25 cellular contexts compared by ENCODE assay signal in genomic region chr15:71414778-71415177, GRCh38.
DNase-seq lines count a peak whose midpoint lies in the region; ATAC-seq and TF ChIP-seq lines count a peak whose summit lies in the region.
"Had no signal": no experiment of that assay in that cellular context is flagged by ENCODE, and none has a peak within 500 bp of the region (broad histone marks: within the 10 kb centered on the region; RNA-seq: fewer than 3 reads in every experiment).

No MANE protein-coding gene starts in this region.

- peak; percentile 86 to 95 (median 89) for ATAC-seq in right lobe of liver
- ATAC-seq in HG02678 (IDR thresholded peaks at IDR 0.05; ENCODE audit: unreplicated experiment) = no peak
- no peak for ATAC-seq in HG02642 (IDR thresholded peaks at IDR 0.05; ENCODE audit: poor library complexity, unreplicated experiment)
- ATAC-seq: activated T-cell treated with anti-CD3 and anti-CD28 coated beads, Interleukin-2, amount 50 U/mL, for 4 hours; naive thymus-derived CD8-positive, alpha-beta T cell; upper lobe of right lung had no signal

- no peaks in the 10 kb centered on the region for H3K9me3 ChIP-seq in right lobe of liver
- H3K9me3 ChIP-seq in tibial artery = no peaks in the 10 kb centered on the region
- H3K9me3 ChIP-seq: SJSA1, upper lobe of right lung had no signal

- DNase-seq in NCI-H526 treated with DMSO at 0.1 percent for 48 hours (lab: John Stamatoyannopoulos, UW) (peak; percentile 69), coronary artery (ENCODE audit: low spot score) (no peak), right lobe of liver (no peak), tibial artery (no peak)
- no peak for DNase-seq in NK-92 treated with Interleukin-12 subunit alpha and Interleukin-12 subunit beta, amount 100 ng/mL, for 24 hours (lab: John Stamatoyannopoulos, UW)
- DNase-seq: activated B cell treated with CpG ODN at 0.5 μM for 24 hours; activated CD4-positive, alpha-beta T cell treated with anti-CD3 and anti-CD28 coated beads, Interleukin-2, amount 50 U/mL, for 1 hour; activated T-cell treated with anti-CD3 and anti-CD28 coated beads, Interleukin-2, amount 50 U/mL, for 4 hours; CD4-positive, CD25-positive, alpha-beta regulatory T cell; DND-41; effector CD4-positive, alpha-beta T cell; HCEC 1CT; IMR-90; naive thymus-derived CD8-positive, alpha-beta T cell; NCI-H1092; NCI-H187; NCI-H2171 treated with DMSO at 0.1 percent for 48 hours; NCI-H69; stimulated activated CD4-positive, alpha-beta T cell treated with anti-CD3 and anti-CD28 coated beads, Interleukin-1b, Interleukin-23, amount 100 ng/mL, for 48 hours; upper lobe of right lung had no signal

- H3K4me1 ChIP-seq in right lobe of liver (peaks cover 0 to 27% (median 9%) of the 10 kb centered on the region in 4 donors), tibial artery (peaks cover 0 to 45% (median 16%) of the 10 kb centered on the region in 4 donors)

- H3K4me3 ChIP-seq in coronary artery (no peak overlapping the region), right lobe of liver (no peak overlapping the region), tibial artery (no peak overlapping the region)
- H3K4me3 ChIP-seq: SJSA1, smooth muscle cell, upper lobe of right lung had no signal

- intact Hi-C loops in right lobe of liver (cut with DNase I) = no loop called here
- intact Hi-C loops in tibial artery (cut with DNase I; ENCODE audit: low total_unique reads) = no loop called here

- no peaks in the 10 kb centered on the region for H3K36me3 ChIP-seq in right lobe of liver
- H3K36me3 ChIP-seq in tibial artery = no peaks in the 10 kb centered on the region
- H3K36me3 ChIP-seq: SJSA1, upper lobe of right lung had no signal

- no peak for TF ChIP-seq CTCF in coronary artery (IDR thresholded peaks at IDR 0.05)
- TF ChIP-seq CTCF in right lobe of liver (IDR thresholded peaks at IDR 0.05) = no peak
- TF ChIP-seq CTCF in tibial artery (IDR thresholded peaks at IDR 0.05) = no peak

- H3K27me3 ChIP-seq in right lobe of liver (no peaks in the 10 kb centered on the region), tibial artery (no peaks in the 10 kb centered on the region)
- H3K27me3 ChIP-seq: SJSA1, upper lobe of right lung had no signal

- peak overlapping the region; percentile 20 to 22 for H3K27ac ChIP-seq in coronary artery
- peak overlapping the region in 1 of 3 donors; percentile 47 for H3K27ac ChIP-seq in right lobe of liver
- peak overlapping the region; percentile 71 for H3K27ac ChIP-seq in tibial artery
- H3K27ac ChIP-seq: epithelial cell of prostate, SJSA1 had no signal

- WGBS in right lobe of liver (ENCODE audit: insufficient coverage, low coverage, low lambda C conversion rate, missing lambda C conversion rate) = 26% methylated on average over 2 of the region's 2 CpGs

- TF ChIP-seq POLR2A in right lobe of liver (IDR thresholded peaks at IDR 0.05) = no peak

Comparison
In these comparisons a context has a peak if more than half of its experiments do, and no peak if none do; other contexts are left out.
1. ATAC-seq: peak in right lobe of liver (4 of 4); none in HG02678 (single experiment) and HG02642 (single experiment).